ENCODE assay signal across 1 cellular context in the genomic region with DNA sequence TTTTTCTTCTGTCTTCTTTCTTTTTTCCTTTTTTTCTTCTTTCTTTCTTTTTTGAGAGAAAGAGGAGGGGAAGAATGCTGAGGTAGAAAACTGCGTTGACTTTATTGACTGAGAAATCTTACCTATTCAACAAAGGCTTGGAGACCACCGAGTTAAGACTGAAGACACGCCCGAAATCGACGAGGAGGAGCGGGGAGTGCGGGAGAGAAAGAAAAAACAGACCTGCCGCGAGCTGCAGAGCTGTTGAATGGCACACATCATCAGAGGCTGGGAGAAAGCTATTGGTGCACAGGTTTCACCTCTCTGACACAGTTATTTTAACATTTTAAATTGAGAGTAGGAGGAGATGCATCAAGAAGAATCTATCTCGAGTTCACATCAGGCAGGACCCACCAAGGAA.
TF ChIP-seq lines count a peak whose summit lies in the region.

No MANE protein-coding gene starts in this region.

TF ChIP-seq in HepG2, 621 proteins besides CTCF, POLR2A, EP300 and RAD21:
- TF ChIP-seq, protein P1, sequence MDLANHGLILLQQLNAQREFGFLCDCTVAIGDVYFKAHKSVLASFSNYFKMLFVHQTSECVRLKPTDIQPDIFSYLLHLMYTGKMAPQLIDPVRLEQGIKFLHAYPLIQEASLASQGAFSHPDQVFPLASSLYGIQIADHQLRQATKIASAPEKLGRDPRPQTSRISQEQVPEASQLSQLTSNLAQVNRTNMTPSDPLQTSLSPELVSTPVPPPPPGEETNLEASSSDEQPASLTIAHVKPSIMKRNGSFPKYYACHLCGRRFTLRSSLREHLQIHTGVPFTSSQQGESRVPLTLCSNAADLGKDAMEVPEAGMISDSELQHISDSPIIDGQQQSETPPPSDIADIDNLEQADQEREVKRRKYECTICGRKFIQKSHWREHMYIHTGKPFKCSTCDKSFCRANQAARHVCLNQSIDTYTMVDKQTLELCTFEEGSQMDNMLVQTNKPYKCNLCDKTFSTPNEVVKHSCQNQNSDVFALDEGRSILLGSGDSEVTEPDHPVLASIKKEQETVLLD (CRISPR knock-in tag; IDR thresholded peaks at IDR 0.05; ENCODE audit: low read depth): no peak
